ENCODE assay signal across 10 cellular contexts in the genomic region with DNA sequence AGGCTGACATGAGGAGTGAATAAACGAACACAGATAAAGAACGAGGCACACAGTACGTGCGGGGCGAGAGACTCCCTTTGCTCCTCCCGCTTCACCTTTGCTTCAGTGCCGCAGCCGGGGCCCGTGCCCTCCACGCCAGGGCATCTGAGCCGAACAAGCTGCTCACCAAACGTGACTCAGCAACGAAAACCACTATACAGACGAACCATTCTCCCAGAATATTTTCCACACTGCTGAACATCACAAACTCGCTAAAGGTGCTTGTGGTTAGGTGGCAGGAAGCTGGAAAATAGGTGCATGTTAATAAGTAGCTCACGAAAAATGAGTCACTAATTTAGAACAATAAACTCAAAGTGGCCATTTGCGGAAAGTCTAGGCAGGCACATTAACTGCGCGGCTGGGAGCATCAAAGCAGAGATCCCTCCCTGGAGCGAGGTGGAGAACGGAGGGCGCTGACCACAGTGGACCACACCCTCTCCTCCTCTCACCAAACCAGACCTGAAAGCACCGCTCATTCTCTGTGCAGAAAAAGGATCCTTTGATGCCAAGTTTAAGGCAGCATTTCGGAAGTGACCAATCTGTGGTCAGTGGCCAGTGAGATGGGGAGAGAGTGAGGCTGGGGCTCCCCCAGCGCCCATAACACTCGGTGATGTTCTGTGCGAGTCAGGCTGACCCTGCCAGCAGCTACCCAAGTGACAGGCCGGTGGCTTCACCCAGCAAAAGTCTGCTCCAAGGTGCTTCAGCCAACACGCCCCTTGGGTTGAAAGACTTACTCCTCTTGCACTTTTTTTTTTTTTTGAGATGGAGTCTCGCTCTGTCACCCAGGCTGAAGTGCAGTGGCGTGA.
DNase-seq lines count a peak whose midpoint lies in the region; ATAC-seq, FAIRE-seq and TF ChIP-seq lines count a peak whose summit lies in the region.
"Had no signal": no experiment of that assay in that cellular context is flagged by ENCODE, and none has a peak within 500 bp of the region (broad histone marks: within the 10 kb centered on the region; RNA-seq: fewer than 3 reads in every experiment).

No MANE protein-coding gene starts in this region.

- peak; percentile 72 for ATAC-seq in activated CD8-positive, alpha-beta T cell treated with anti-CD3 and anti-CD28 coated beads for 36 hours
- no peak for ATAC-seq in activated CD8-positive, alpha-beta T cell treated with anti-CD3 and anti-CD28 coated beads, Interleukin-2, amount 10 ng/mL, durations not matched to agents 7 days and 5 days
- peak; percentile 41 for ATAC-seq in T-helper 17 cell

- CTCF ChIA-PET in activated CD8-positive, alpha-beta T cell treated with anti-CD3 and anti-CD28 coated beads for 36 hours (lab: Charles Lee), result interaction anchor here (1.1 kb wide), 1 partner anchor 103 kb away, joined by 3 read pairs; no protein-coding TSS in a partner anchor
- CTCF ChIA-PET in activated CD8-positive, alpha-beta T cell treated with anti-CD3 and anti-CD28 coated beads, Interleukin-2, amount 10 ng/mL, durations not matched to agents 7 days and 5 days (lab: Charles Lee), result interaction anchor here (0.7 kb wide), 1 partner anchor 26 kb away, joined by 3 read pairs; no protein-coding TSS in a partner anchor

- POLR2A ChIA-PET in activated CD8-positive, alpha-beta T cell treated with anti-CD3 and anti-CD28 coated beads for 36 hours (lab: Charles Lee), result interaction anchor here (1.5 kb wide), 1 partner anchor 13 kb away, joined by 5 read pairs; no protein-coding TSS in a partner anchor
- POLR2A ChIA-PET in activated CD8-positive, alpha-beta T cell treated with anti-CD3 and anti-CD28 coated beads, Interleukin-2, amount 10 ng/mL, durations not matched to agents 7 days and 5 days (lab: Charles Lee), result no interaction called here

- no peak overlapping the region for H3K4me3 Mint-ChIP-seq in activated CD8-positive, alpha-beta T cell treated with anti-CD3 and anti-CD28 coated beads for 36 hours
- no peak overlapping the region for H3K4me3 Mint-ChIP-seq in activated CD8-positive, alpha-beta T cell treated with anti-CD3 and anti-CD28 coated beads, Interleukin-2, amount 10 ng/mL, durations not matched to agents 7 days and 5 days
- H3K4me3 Mint-ChIP-seq in T-helper 17 cell, result peak overlapping the region; percentile 67

- no peak for TF ChIP-seq CTCF in activated CD8-positive, alpha-beta T cell treated with anti-CD3 and anti-CD28 coated beads for 36 hours (IDR thresholded peaks at IDR 0.05)

- intact Hi-C loops in activated CD8-positive, alpha-beta T cell treated with anti-CD3 and anti-CD28 coated beads for 36 hours (cut with micrococcal nuclease), result no loop called here

- no peak overlapping the region for H3K27ac Mint-ChIP-seq in activated CD8-positive, alpha-beta T cell treated with anti-CD3 and anti-CD28 coated beads for 36 hours
- no peak overlapping the region for H3K27ac Mint-ChIP-seq in activated CD8-positive, alpha-beta T cell treated with anti-CD3 and anti-CD28 coated beads, Interleukin-2, amount 10 ng/mL, durations not matched to agents 7 days and 5 days
- peak overlapping the region; percentile 65 for H3K27ac Mint-ChIP-seq in T-helper 17 cell

- peaks cover 2% of the 10 kb centered on the region for H3K9me3 Mint-ChIP-seq in activated CD8-positive, alpha-beta T cell treated with anti-CD3 and anti-CD28 coated beads for 36 hours
- H3K9me3 Mint-ChIP-seq in activated CD8-positive, alpha-beta T cell treated with anti-CD3 and anti-CD28 coated beads, Interleukin-2, amount 10 ng/mL, durations not matched to agents 7 days and 5 days (ENCODE audit: insufficient read depth), result no peaks in the 10 kb centered on the region

- H3K27me3 Mint-ChIP-seq in activated CD8-positive, alpha-beta T cell treated with anti-CD3 and anti-CD28 coated beads for 36 hours, result no peaks in the 10 kb centered on the region
- no peaks in the 10 kb centered on the region for H3K27me3 Mint-ChIP-seq in activated CD8-positive, alpha-beta T cell treated with anti-CD3 and anti-CD28 coated beads, Interleukin-2, amount 10 ng/mL, durations not matched to agents 7 days and 5 days (ENCODE audit: low read depth)
- H3K27me3 Mint-ChIP-seq in T-helper 17 cell, result no peaks in the 10 kb centered on the region

- peak; percentile 100 for FAIRE-seq in islet of Langerhans (lab: Jason Lieb, UNC)

- peaks cover 35% of the 10 kb centered on the region for H3K4me1 Mint-ChIP-seq in activated CD8-positive, alpha-beta T cell treated with anti-CD3 and anti-CD28 coated beads for 36 hours (ENCODE audit: low read depth)
- H3K4me1 Mint-ChIP-seq in activated CD8-positive, alpha-beta T cell treated with anti-CD3 and anti-CD28 coated beads, Interleukin-2, amount 10 ng/mL, durations not matched to agents 7 days and 5 days (ENCODE audit: low read depth), result peaks cover 26% of the 10 kb centered on the region
- H3K4me1 Mint-ChIP-seq in T-helper 17 cell, result peaks cover 39% of the 10 kb centered on the region

- no peaks in the 10 kb centered on the region for H3K9me3 ChIP-seq in T-helper 17 cell (ENCODE audit: control insufficient read depth, low read length, poor library complexity, severe bottlenecking)

- DNase-seq in activated CD8-positive, alpha-beta T cell treated with anti-CD3 and anti-CD28 coated beads for 36 hours, result peak; percentile 45
- DNase-seq in activated CD8-positive, alpha-beta T cell treated with anti-CD3 and anti-CD28 coated beads, Interleukin-2, amount 10 ng/mL, durations not matched to agents 7 days and 5 days, result no peak
- DNase-seq in T-helper 17 cell (no peak), midbrain (lab: John Stamatoyannopoulos, UW) (no peak), T-helper 2 cell (no peak), AML-193 (lab: John Stamatoyannopoulos, UW) (no peak)
- DNase-seq in stimulated activated CD4-positive, alpha-beta T cell treated with anti-CD3 and anti-CD28 coated beads, Interleukin-1b, Interleukin-23, amount 100 ng/mL, for 48 hours, result peak; percentile 45
- DNase-seq: effector CD4-positive, alpha-beta T cell; nucleus accumbens had no signal

- peaks cover 2% of the 10 kb centered on the region for H3K36me3 Mint-ChIP-seq in activated CD8-positive, alpha-beta T cell treated with anti-CD3 and anti-CD28 coated beads for 36 hours (ENCODE audit: low read depth)
- peaks cover 18% of the 10 kb centered on the region for H3K36me3 Mint-ChIP-seq in activated CD8-positive, alpha-beta T cell treated with anti-CD3 and anti-CD28 coated beads, Interleukin-2, amount 10 ng/mL, durations not matched to agents 7 days and 5 days (ENCODE audit: low read depth)
- H3K36me3 Mint-ChIP-seq in T-helper 17 cell (ENCODE audit: low read depth), result no peaks in the 10 kb centered on the region

Comparison
In these comparisons a context has a peak if more than half of its experiments do, and no peak if none do; other contexts are left out.
1. DNase-seq: peak in activated CD8-positive, alpha-beta T cell treated with anti-CD3 and anti-CD28 coated beads for 36 hours (single experiment) and stimulated activated CD4-positive, alpha-beta T cell treated with anti-CD3 and anti-CD28 coated beads, Interleukin-1b, Interleukin-23, amount 100 ng/mL, for 48 hours (single experiment); none in activated CD8-positive, alpha-beta T cell treated with anti-CD3 and anti-CD28 coated beads, Interleukin-2, amount 10 ng/mL, durations not matched to agents 7 days and 5 days (single experiment), T-helper 17 cell (0 of 3), midbrain (single experiment), T-helper 2 cell (0 of 5) and AML-193 (0 of 2).